Comparison of ENCODE assay signal across 12 cellular contexts in genomic region chr7:130764569-130764968, GRCh38. TPM values are rescaled to one million over a fixed set of nuclear protein-coding genes. Genes with fewer than 3 reads are reported as not detected.
DNase-seq lines count a peak whose midpoint lies in the region; ATAC-seq, FAIRE-seq and TF ChIP-seq lines count a peak whose summit lies in the region.
"Not testable (repeated sequence)": the region's sequence is repeated elsewhere in the genome, so short reads cannot be mapped to it uniquely, and the experiment has no call there.
"Had no signal": no experiment of that assay in that cellular context is flagged by ENCODE, and none has a peak within 500 bp of the region (broad histone marks: within the 10 kb centered on the region; RNA-seq: fewer than 3 reads in every experiment).

No MANE protein-coding gene starts in this region.

- H3K4me2 ChIP-seq in K562 (ENCODE audit: insufficient read depth, low read length), result not testable (repeated sequence)

- not testable (repeated sequence) for H3K9me1 ChIP-seq in K562 (ENCODE audit: control insufficient read depth, insufficient read depth, low read length)

- intact Hi-C loops in K562 (cut with micrococcal nuclease), result not testable (repeated sequence)

- not testable (repeated sequence) for FAIRE-seq in K562 (lab: Jason Lieb, UNC)

- not testable (repeated sequence) for ATAC-seq in K562

- TF ChIP-seq EP300 in K562 (IDR thresholded peaks at IDR 0.05; ENCODE audit: low read length), result not testable (repeated sequence)

- BruUV-seq in K562 (replicated peaks; lab: Mats Ljungman, UMichigan), result not testable (repeated sequence)

- H3K36me3 ChIP-seq in HEK293 (ENCODE audit: control insufficient read depth in 2 of 2, insufficient read depth in 1 of 2, low read length in 2 of 2); K562 (ENCODE audit: control insufficient read depth, insufficient read depth, low read length): not testable (repeated sequence)

- POLR2A ChIA-PET in HEK293 (lab: Yijun Ruan, JAX); K562 (lab: Yijun Ruan, JAX): not testable (repeated sequence)

- TF ChIP-seq RAD21 in K562 (CRISPR knock-in tag; conservative IDR thresholded peaks at IDR 0.05 in 1 of 2, IDR thresholded peaks at IDR 0.05 in 1 of 2), result not testable (repeated sequence)

- H4K20me1 ChIP-seq in K562 (replicated peaks; ENCODE audit: control insufficient read depth, insufficient read depth, low read length), result not testable (repeated sequence)

- H3K79me2 ChIP-seq in K562 (ENCODE audit: control insufficient read depth, insufficient read depth, low read length), result not testable (repeated sequence)

- TF ChIP-seq CTCF in HEK293 (tag by site-specific recombination; IDR thresholded peaks at IDR 0.05); K562 (IDR thresholded peaks at IDR 0.05 in 2 of 3, conservative IDR thresholded peaks at IDR 0.05 in 1 of 3; ENCODE audit: insufficient read depth in 2 of 3, low read depth in 1 of 3, low read length in 3 of 3): not testable (repeated sequence)

- H3K9me3 ChIP-seq in HEK293 (ENCODE audit: control insufficient read depth, insufficient read depth, low read depth, low read length); K562 (replicated peaks; ENCODE audit: control insufficient read depth, insufficient read depth, low read depth, low read length): not testable (repeated sequence)

- in situ Hi-C loops in K562 (cut with MboI), result not testable (repeated sequence)

- H3K4me3 ChIP-seq in HEK293 (ENCODE audit: low read depth, low read length); K562: not testable (repeated sequence)

- DNase-seq in K562 (ENCODE audit: extremely low read depth in 1 of 4, low spot score in 3 of 4), result not testable (repeated sequence)

- CTCF ChIA-PET in HEK293 (lab: Yijun Ruan, JAX); K562 (lab: Yijun Ruan, JAX; ENCODE audit: low intra/inter-chr PET ratio): not testable (repeated sequence)

- H3K4me1 ChIP-seq in HEK293 (ENCODE audit: control insufficient read depth, insufficient read depth, low read length); K562 (replicated peaks in 1 of 2; ENCODE audit: control insufficient read depth in 2 of 2, insufficient read depth in 2 of 2, low read length in 2 of 2): not testable (repeated sequence)

- H2AFZ ChIP-seq in K562 (ENCODE audit: low read depth, low read length), result not testable (repeated sequence)

- TF ChIP-seq POLR2A in K562 (conservative IDR thresholded peaks at IDR 0.05), result not testable (repeated sequence)

- not testable (repeated sequence) for H3K27me3 ChIP-seq in K562 (ENCODE audit: control insufficient read depth in 2 of 2, insufficient read depth in 2 of 2, low read length in 2 of 2)

- not testable (repeated sequence) for H3K9ac ChIP-seq in K562 (ENCODE audit: insufficient read depth in 1 of 2, low read depth in 2 of 2, low read length in 2 of 2)

- whole genome bisulfite sequencing in K562 (ENCODE audit: insufficient coverage, low coverage, missing lambda C conversion rate), result 3% methylated on average over 4 of the region's 4 CpGs

- H3K27ac ChIP-seq in HEK293 (ENCODE audit: extremely low read depth, low read depth, low read length); K562 (ENCODE audit: extremely low read depth, low read depth, low read length): not testable (repeated sequence)

TF ChIP-seq in HEK293, 187 proteins besides CTCF, POLR2A, EP300 and RAD21:
- TF ChIP-seq ZNF146 (tag by site-specific recombination; IDR thresholded peaks at IDR 0.05), result peak; percentile 64

TF ChIP-seq in K562, 482 proteins besides CTCF, POLR2A, EP300 and RAD21:
- peak; percentile 64 for TF ChIP-seq ZNF146 (CRISPR knock-in tag; IDR thresholded peaks at IDR 0.05; ENCODE audit: unreplicated experiment)
TF ChIP-seq in K562: peak in this region for 1; not testable (repeated sequence) for 481.

RNA-seq across cellular contexts. Expression of gene KLF14, which starts 30.6 kb away (rescaled TPM):
- total RNA-seq in K562 (2011; cell fraction: chromatin; rRNA removed; ENCODE audit: low replicate concordance), result 0.35 and 0.37 TPM in 2 replicates
- 0.26 and 0.50 TPM in 2 replicates for total RNA-seq in K562 (2011; cell fraction: nucleolus; rRNA removed)
- 0.22 TPM in 1 of 2 replicates, not detected in the other for total RNA-seq in K562 (2011; cell fraction: nucleoplasm; rRNA removed)
- total RNA-seq in K562 (2014; rRNA removed) (not detected in 2 replicates), K562 (2014; rRNA removed; fragmentation: Illumina TruSeq; extraction: Trizol) (0.06 TPM in 1 of 2 replicates, not detected in the other), K562 (2015; rRNA removed; fragmentation: Illumina TruSeq; extraction: Trizol) (not detected in 2 replicates), K562 (2021) (not detected in 2 replicates)
- polyA plus RNA-seq in K562 (2011; rRNA removed) (0.03 TPM in 1 of 2 replicates, not detected in the other), K562 (2014; fragmentation: Illumina TruSeq; extraction: Trizol) (not detected in 2 replicates), K562 (2014; fragmentation: Nextera tagmentation; extraction: Ambion mirVana) (not detected), K562 (2014; rRNA removed) (not detected in 2 replicates)
- 0.01 TPM in 2 replicates for polyA plus RNA-seq in K562 (2011; cell fraction: cytosol; rRNA removed)
- polyA plus RNA-seq in K562 (2011; cell fraction: nucleus; rRNA removed), result 0.03 and 0.09 TPM in 2 replicates
- 0.03 TPM in 1 of 2 replicates, not detected in the other for polyA plus RNA-seq in K562 (2012)
- polyA minus RNA-seq in K562 (2011; rRNA and poly(A)+ RNA removed), result 0.07 TPM in 1 of 2 replicates, not detected in the other
- polyA minus RNA-seq in K562 (2011; cell fraction: cytosol; rRNA and poly(A)+ RNA removed), result not detected in 2 replicates
- polyA minus RNA-seq in K562 (2011; cell fraction: nucleus; rRNA and poly(A)+ RNA removed), result 0.22 and 0.40 TPM in 2 replicates
- total RNA-seq: A673; Caco-2; CD4-positive, alpha-beta memory T cell; CD4-positive, alpha-beta T cell; CD4-positive, CD25-positive, alpha-beta regulatory T cell; CD8-positive, alpha-beta memory T cell; CD8-positive, alpha-beta T cell had no signal
- polyA plus RNA-seq: AG04450; BJ; CD14-positive monocyte; CD4-positive, alpha-beta memory T cell; CD4-positive, CD25-positive, alpha-beta regulatory T cell; CD8-positive, alpha-beta memory T cell had no signal
